In the genomic region with DNA sequence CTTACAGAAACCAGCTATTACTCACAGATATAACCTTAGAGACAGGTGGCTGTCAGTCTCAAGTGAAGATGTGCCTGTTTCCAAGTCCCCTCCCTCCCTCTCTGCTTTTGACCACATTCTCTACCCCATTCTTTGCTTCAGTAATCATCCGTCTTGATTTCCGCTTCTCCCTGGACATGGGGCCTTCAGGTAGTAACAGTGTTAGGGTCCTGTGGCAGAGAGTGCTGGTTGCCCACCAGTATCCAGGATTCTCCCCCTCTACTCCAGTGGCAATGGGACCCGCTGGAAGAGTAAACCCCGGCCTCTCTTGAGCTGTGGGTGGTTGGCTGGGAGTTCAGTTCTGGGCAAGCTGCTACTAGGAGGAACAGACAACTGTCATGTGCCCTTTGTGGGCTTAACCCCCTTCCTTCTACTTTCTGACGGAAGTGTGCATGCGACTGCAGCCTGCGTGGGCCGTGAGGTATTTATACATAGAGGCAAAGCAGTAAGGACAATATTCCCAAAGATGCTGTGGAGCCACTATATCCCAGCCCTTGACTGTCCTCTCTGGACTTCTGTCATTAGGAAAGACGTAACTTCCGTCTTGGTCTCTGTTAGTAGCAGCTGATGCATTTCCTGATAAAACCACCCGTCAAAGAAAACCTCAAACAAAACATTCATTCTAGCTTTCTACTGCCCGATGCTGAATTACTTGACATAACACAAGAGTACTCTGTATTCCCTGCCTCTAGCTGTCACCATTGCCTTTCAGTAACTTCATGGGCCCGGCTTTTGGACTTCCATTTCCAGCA, we compare ENCODE assay signal across 8 cellular contexts. TPM values are rescaled to one million over a fixed set of nuclear protein-coding genes. Genes with fewer than 3 reads are reported as not detected.
DNase-seq lines count a peak whose midpoint lies in the region; ATAC-seq and TF ChIP-seq lines count a peak whose summit lies in the region.

No MANE protein-coding gene starts in this region.

- H3K27me3 ChIP-seq in osteoblast (ENCODE audit: insufficient read depth, low read length) = no peaks in the 10 kb centered on the region

- POLR2A ChIA-PET in HEK293T (lab: Yijun Ruan, JAX) = no interaction called here

- H3K36me3 ChIP-seq in osteoblast (ENCODE audit: insufficient read depth, low read length) = no peaks in the 10 kb centered on the region

- no peaks in the 10 kb centered on the region for H4K20me1 ChIP-seq in osteoblast (ENCODE audit: insufficient read depth, low read length)

- CTCF ChIA-PET in HEK293T (lab: Yijun Ruan, JAX) = no interaction called here

- no peaks in the 10 kb centered on the region for H3K9me3 ChIP-seq in osteoblast (ENCODE audit: low read depth, low read length)

- H3K4me3 ChIP-seq in osteoblast (ENCODE audit: insufficient read depth, low read length) = no peak overlapping the region

- peak; percentile 63 for DNase-seq in GF-D8 (lab: John Stamatoyannopoulos, UW)
- peak; percentile 69 for DNase-seq in NOMO-1 treated with DMSO at 0.1 percent for 48 hours (lab: John Stamatoyannopoulos, UW; ENCODE audit: unreplicated experiment)
- peak; percentile 35 for DNase-seq in activated effector memory CD4-positive, alpha-beta T cell treated with Interleukin-2 at 50 U/mL for 16 hours
- peak; percentile 34 for DNase-seq in osteoblast (ENCODE audit: insufficient read length, low spot score, missing footprints)
- no peak for DNase-seq in HEK293T (ENCODE audit: extremely low spot score)
- DNase-seq in NCI-H226 = no peak
- DNase-seq in NCI-H187 treated with DMSO at 0.1 percent for 48 hours (lab: John Stamatoyannopoulos, UW) = no peak

- ATAC-seq in HG02571 (IDR thresholded peaks at IDR 0.05; ENCODE audit: unreplicated experiment) = peak; percentile 63

- no peak overlapping the region for H3K27ac ChIP-seq in osteoblast (ENCODE audit: low read depth, low read length)

- peak overlapping the region; percentile 20 for H3K4me2 ChIP-seq in osteoblast (ENCODE audit: insufficient read depth, low read length)

- TF ChIP-seq CTCF in osteoblast (IDR thresholded peaks at IDR 0.05; ENCODE audit: extremely low read depth, low read depth, low read length) = no peak

- H3K4me1 ChIP-seq in osteoblast (ENCODE audit: insufficient read depth, low read length) = no peaks in the 10 kb centered on the region

- peak overlapping the region; percentile 84 for H2AFZ ChIP-seq in osteoblast (ENCODE audit: low read length)

- H3K79me2 ChIP-seq in osteoblast (ENCODE audit: insufficient read depth, low read length) = no peaks in the 10 kb centered on the region

TF ChIP-seq in HEK293T, 16 proteins besides CTCF, POLR2A, EP300 and RAD21:
- TF ChIP-seq LEF1 (IDR thresholded peaks at IDR 0.05; ENCODE audit: borderline replicate concordance) = no peak
- no peak for TF ChIP-seq CTBP1 (IDR thresholded peaks at IDR 0.05; ENCODE audit: borderline replicate concordance)
- TF ChIP-seq FOXA1 (IDR thresholded peaks at IDR 0.05) = no peak
- no peak for TF ChIP-seq L3MBTL2 (conservative IDR thresholded peaks at IDR 0.05)
- TF ChIP-seq FOXK2 (IDR thresholded peaks at IDR 0.05) = no peak

RNA-seq across cellular contexts. Expression of a gene that starts 17.9 kb away (rescaled TPM):
- 12.3 and 13.3 TPM in 2 replicates for total RNA-seq in osteoblast

Comparison
In these comparisons a context has a peak if more than half of its experiments do, and no peak if none do; other contexts are left out.
1. DNase-seq: peak in GF-D8 (single experiment), NOMO-1 treated with DMSO at 0.1 percent for 48 hours (single experiment), activated effector memory CD4-positive, alpha-beta T cell treated with Interleukin-2 at 50 U/mL for 16 hours (single experiment) and osteoblast (single experiment); none in HEK293T (single experiment), NCI-H226 (single experiment) and NCI-H187 treated with DMSO at 0.1 percent for 48 hours (single experiment).